In the genomic region with DNA sequence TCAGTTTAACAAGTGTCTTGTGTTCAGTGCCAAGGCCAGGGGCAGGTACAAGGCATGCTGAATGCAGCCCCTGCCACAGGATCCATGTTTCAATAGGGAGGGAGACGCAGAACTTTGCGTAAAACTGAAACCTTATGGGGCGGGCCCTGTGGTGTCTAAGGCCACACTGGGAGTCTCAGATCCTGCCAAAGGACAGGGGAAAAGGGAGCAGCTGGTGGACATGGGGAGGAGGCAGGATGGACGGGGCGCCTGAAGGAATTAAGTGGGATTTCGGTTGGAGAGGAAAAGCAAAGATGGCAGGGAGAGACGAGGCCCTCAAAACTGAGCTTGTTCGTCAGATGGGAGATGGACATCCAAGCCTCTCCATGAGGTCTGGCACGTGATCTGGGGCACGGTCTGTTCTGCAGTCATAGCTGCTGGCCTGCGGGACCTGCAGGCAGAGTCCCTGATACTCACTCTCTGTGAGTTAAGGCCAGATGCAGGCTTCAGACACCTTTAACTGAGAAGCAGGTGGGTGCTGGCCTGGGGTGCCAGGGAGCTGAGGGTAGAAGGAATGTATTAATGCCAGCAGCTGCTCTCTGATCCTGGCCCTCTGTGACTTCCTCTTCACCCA, we compare ENCODE assay signal across 16 cellular contexts. TPM values are rescaled to one million over a fixed set of nuclear protein-coding genes. Genes with fewer than 3 reads are reported as not detected.
"Had no signal": no experiment of that assay in that cellular context is flagged by ENCODE, and none has a peak within 500 bp of the region (broad histone marks: within the 10 kb centered on the region; RNA-seq: fewer than 3 reads in every experiment).

No MANE protein-coding gene starts in this region.

- H3K9me3 Mint-ChIP-seq: activated naive CD4-positive, alpha-beta T cell treated with anti-CD3 and anti-CD28 coated beads, Interleukin-2, amount 50 U/mL, for 24 hours; activated T-cell treated with anti-CD3 and anti-CD28 coated beads, Interleukin-2, amount 50 U/mL, for 72 hours; immature natural killer cell; nephron progenitor cell; T-helper 1 cell treated with Interleukin-12 subunit alpha and Interleukin-12 subunit beta and Interleukin-4 antibody, amounts not matched to agents 30 μg/mL and 1 μg/mL, for 36 hours had no signal

- H3K9me3 ChIP-seq: ascending aorta, esophagus muscularis mucosa, sigmoid colon, tibial artery had no signal

- H3K27ac Mint-ChIP-seq: activated naive CD4-positive, alpha-beta T cell treated with anti-CD3 and anti-CD28 coated beads, Interleukin-2, amount 50 U/mL, for 24 hours; activated T-cell treated with anti-CD3 and anti-CD28 coated beads, Interleukin-2, amount 50 U/mL, for 72 hours; T-helper 1 cell treated with Interleukin-12 subunit alpha and Interleukin-12 subunit beta and Interleukin-4 antibody, amounts not matched to agents 30 μg/mL and 1 μg/mL, for 36 hours had no signal

- H3K36me3 Mint-ChIP-seq: activated naive CD4-positive, alpha-beta T cell treated with anti-CD3 and anti-CD28 coated beads, Interleukin-2, amount 50 U/mL, for 24 hours; immature natural killer cell had no signal

- H3K4me3 Mint-ChIP-seq: activated naive CD4-positive, alpha-beta T cell treated with anti-CD3 and anti-CD28 coated beads, Interleukin-2, amount 50 U/mL, for 24 hours; activated T-cell treated with anti-CD3 and anti-CD28 coated beads, Interleukin-2, amount 50 U/mL, for 72 hours; immature natural killer cell; nephron progenitor cell; T-helper 1 cell treated with Interleukin-12 subunit alpha and Interleukin-12 subunit beta and Interleukin-4 antibody, amounts not matched to agents 30 μg/mL and 1 μg/mL, for 36 hours had no signal

- H3K36me3 ChIP-seq: ascending aorta, esophagus muscularis mucosa, heart right ventricle, sigmoid colon, tibial artery had no signal

- DNase-seq: activated CD4-positive, alpha-beta T cell treated with anti-CD3 and anti-CD28 coated beads, Interleukin-2, amount 50 U/mL, for 4 hours; activated T-cell treated with anti-CD3 and anti-CD28 coated beads, Interleukin-2, amount 50 U/mL, for 72 hours; effector CD4-positive, alpha-beta T cell; heart right ventricle; immature natural killer cell; kidney glomerular epithelial cell; nephron progenitor cell; sigmoid colon; stimulated activated naive CD4-positive, alpha-beta T cell; tibial artery had no signal

- ATAC-seq: activated T-cell treated with anti-CD3 and anti-CD28 coated beads, Interleukin-2, amount 50 U/mL, for 72 hours had no signal

- H3K4me3 ChIP-seq: ascending aorta, esophagus muscularis mucosa, heart right ventricle, sigmoid colon, tibial artery had no signal

- H3K27me3 ChIP-seq: ascending aorta, esophagus muscularis mucosa, heart right ventricle, sigmoid colon, tibial artery had no signal

- H3K27ac ChIP-seq: ascending aorta, esophagus muscularis mucosa, heart right ventricle, sigmoid colon, tibial artery, VCaP had no signal

- H3K4me1 Mint-ChIP-seq: activated naive CD4-positive, alpha-beta T cell treated with anti-CD3 and anti-CD28 coated beads, Interleukin-2, amount 50 U/mL, for 24 hours had no signal

RNA-seq across cellular contexts. Expression of a gene that starts 48.8 kb away (rescaled TPM):
- total RNA-seq: activated CD8-positive, alpha-beta memory T cell treated with anti-CD3 and anti-CD28 coated beads for 36 hours had no signal
